ENCODE assay signal across 8 cellular contexts in the genomic region with DNA sequence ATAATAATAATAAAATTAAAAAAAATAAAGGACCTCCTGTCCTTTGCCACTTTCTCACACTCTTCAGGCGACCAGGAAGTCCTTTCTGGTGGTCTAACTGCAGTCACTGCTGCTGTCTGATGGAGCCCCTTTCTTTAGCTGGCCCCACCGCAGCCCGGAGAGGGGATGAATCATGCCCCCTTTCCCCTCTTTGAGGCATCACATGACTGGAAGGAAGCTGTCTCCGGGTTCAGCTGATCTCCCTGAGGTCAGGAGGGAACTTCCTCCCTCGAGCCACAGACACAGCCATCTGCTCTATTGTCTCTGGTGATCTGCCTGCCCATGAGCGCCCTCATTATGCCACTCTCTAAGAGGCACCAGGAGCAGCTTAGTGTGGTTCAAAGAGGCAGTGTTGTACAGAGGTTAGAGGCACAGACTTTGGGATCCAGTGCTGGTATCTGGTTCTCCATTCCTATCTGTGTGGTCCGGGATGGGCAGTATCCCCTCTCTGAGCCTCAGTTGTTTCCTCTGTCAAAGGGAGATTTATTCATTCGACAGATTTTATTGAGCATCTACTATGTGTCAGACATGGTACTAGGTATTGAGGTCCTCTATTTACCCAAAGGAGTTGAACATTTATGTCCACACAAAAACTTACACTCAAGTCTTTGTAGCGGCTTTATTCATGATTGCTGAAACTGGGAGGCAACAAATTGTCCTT. TPM values are rescaled to one million over a fixed set of nuclear protein-coding genes. Genes with fewer than 3 reads are reported as not detected.
DNase-seq lines count a peak whose midpoint lies in the region; ATAC-seq, FAIRE-seq and TF ChIP-seq lines count a peak whose summit lies in the region.

No MANE protein-coding gene starts in this region.

- TF ChIP-seq CTCF in CD8-positive, alpha-beta T cell (IDR thresholded peaks at IDR 0.05): no peak

- H3K9me3 Mint-ChIP-seq in CD8-positive, alpha-beta T cell: no peaks in the 10 kb centered on the region

- peaks cover 67% of the 10 kb centered on the region for H3K4me1 Mint-ChIP-seq in CD8-positive, alpha-beta T cell (ENCODE audit: low read depth)

- DNase-seq in CD8-positive, alpha-beta T cell: peak; percentile 1 to 80 (median 73)
- peak; percentile 57 for DNase-seq in NCI-H226
- peak; percentile 58 for DNase-seq in activated CD8-positive, alpha-beta memory T cell treated with anti-CD3 and anti-CD28 coated beads, Interleukin-2, amount 50 U/mL, for 24 hours (ENCODE audit: extremely low read depth)
- peak; percentile 86 for DNase-seq in cardiac septum (ENCODE audit: low spot score)
- peak; percentile 44 to 70 (median 60) for DNase-seq in stimulated activated CD4-positive, alpha-beta T cell treated with anti-CD3 and anti-CD28 coated beads, TNF-alpha, amount 100 ng/mL, for 48 hours (ENCODE audit: low read depth in 3 of 3)
- DNase-seq in frontal cortex (ENCODE audit: low spot score in 2 of 2): no peak

- H3K27me3 ChIP-seq in CD8-positive, alpha-beta T cell (ENCODE audit: insufficient read depth, low read length): no peaks in the 10 kb centered on the region

- peak overlapping the region; percentile 40 for H3K4me3 ChIP-seq in CD8-positive, alpha-beta T cell (ENCODE audit: low read depth, low read length)

- intact Hi-C loops in CD8-positive, alpha-beta T cell (cut with DNase I, micrococcal nuclease): no loop called here
- intact Hi-C loops in cardiac septum (cut with DNase I): no loop called here

- peaks cover 42% of the 10 kb centered on the region for H3K4me1 ChIP-seq in CD8-positive, alpha-beta T cell (ENCODE audit: insufficient read depth, low read length)

- H3K9me3 ChIP-seq in CD8-positive, alpha-beta T cell (ENCODE audit: low read length): no peaks in the 10 kb centered on the region

- peak overlapping the region; percentile 95 for H3K27ac Mint-ChIP-seq in CD8-positive, alpha-beta T cell

- POLR2A ChIA-PET in CD8-positive, alpha-beta T cell (lab: Charles Lee): interaction anchor here (1.0 to 3.2 kb wide), 5 partner anchors 9 to 63 kb away, joined by 3 to 18 read pairs (median 14); partner anchors contain the start of genes SH2D3A, TRIP10 and VAV1

- H3K36me3 ChIP-seq in CD8-positive, alpha-beta T cell (ENCODE audit: insufficient read depth, low read length): no peaks in the 10 kb centered on the region

- CTCF ChIA-PET in CD8-positive, alpha-beta T cell (lab: Charles Lee): interaction anchor here (0.7 to 4.5 kb wide), 6 partner anchors 11 to 61 kb away, joined by 3 to 21 read pairs (median 3); partner anchors contain the start of gene VAV1

- H3K27me3 Mint-ChIP-seq in CD8-positive, alpha-beta T cell (ENCODE audit: low read depth): no peaks in the 10 kb centered on the region

- peak overlapping the region; percentile 87 for H3K4me3 Mint-ChIP-seq in CD8-positive, alpha-beta T cell

- FAIRE-seq in frontal cortex (lab: Jason Lieb, UNC): no peak

- ATAC-seq in CD8-positive, alpha-beta T cell: peak; percentile 39
- peak; percentile 48 for ATAC-seq in GM21576 (IDR thresholded peaks at IDR 0.05; ENCODE audit: unreplicated experiment)
- no peak for ATAC-seq in GM21526 (IDR thresholded peaks at IDR 0.05; ENCODE audit: low FRiP score, unreplicated experiment)

- peak overlapping the region; percentile 13 for H3K27ac ChIP-seq in CD8-positive, alpha-beta T cell (ENCODE audit: low read depth, low read length)

- H3K36me3 Mint-ChIP-seq in CD8-positive, alpha-beta T cell: peaks cover 26% of the 10 kb centered on the region

RNA-seq across cellular contexts. Expression of gene VAV1, which starts 30.0 kb away (rescaled TPM):
- 10 to 100 TPM; 68.3 to 75.5 TPM for total RNA-seq in CD8-positive, alpha-beta T cell
- total RNA-seq in cardiac septum (1.5 TPM), frontal cortex (0.82 TPM)

RNA-seq across cellular contexts. Expression of gene SH2D3A, which starts 35.3 kb away (rescaled TPM):
- 10 to 100 TPM; 33.5 to 38.8 TPM for total RNA-seq in CD8-positive, alpha-beta T cell
- total RNA-seq in cardiac septum (0.40 TPM), frontal cortex (0.82 TPM)

Comparison
In these comparisons a context has a peak if more than half of its experiments do, and no peak if none do; other contexts are left out.
1. DNase-seq: peak in CD8-positive, alpha-beta T cell (7 of 7), NCI-H226 (single experiment), activated CD8-positive, alpha-beta memory T cell treated with anti-CD3 and anti-CD28 coated beads, Interleukin-2, amount 50 U/mL, for 24 hours (single experiment), cardiac septum (single experiment) and stimulated activated CD4-positive, alpha-beta T cell treated with anti-CD3 and anti-CD28 coated beads, TNF-alpha, amount 100 ng/mL, for 48 hours (3 of 3); none in frontal cortex (0 of 2).
2. RNA of gene VAV1, which starts 30.0 kb away (total RNA-seq): 68.3 to 75.5 TPM in CD8-positive, alpha-beta T cell; 1.5 TPM in cardiac septum (single experiment) and 0.82 TPM in frontal cortex (single experiment); every median in the first group is over 10 times any median in the second.
3. RNA of gene SH2D3A, which starts 35.3 kb away (total RNA-seq): 33.5 to 38.8 TPM in CD8-positive, alpha-beta T cell; 0.82 TPM in frontal cortex (single experiment) and 0.40 TPM in cardiac septum (single experiment); every median in the first group is over 10 times any median in the second.